In genomic region chr12:51907864-51908425, GRCh38 we compare ENCODE assay signal across 13 cellular contexts. TPM values are rescaled to one million over a fixed set of nuclear protein-coding genes. Genes with fewer than 3 reads are reported as not detected.
DNase-seq lines count a peak whose midpoint lies in the region; ATAC-seq and TF ChIP-seq lines count a peak whose summit lies in the region.
"Had no signal": no experiment of that assay in that cellular context is flagged by ENCODE, and none has a peak within 500 bp of the region (broad histone marks: within the 10 kb centered on the region; RNA-seq: fewer than 3 reads in every experiment).

No MANE protein-coding gene starts in this region.

- peak overlapping the region; percentile 80 to 95 for H3K9ac ChIP-seq in colonic mucosa (ENCODE audit: low read depth in 2 of 2, low read length in 2 of 2)
- H3K9ac ChIP-seq in skeletal muscle satellite cell (ENCODE audit: low read depth, low read length) = peak overlapping the region; percentile 83

- H3K9me3 ChIP-seq in colonic mucosa (no peaks in the 10 kb centered on the region), skeletal muscle satellite cell (replicated peaks; ENCODE audit: low read length) (no peaks in the 10 kb centered on the region)

- no peak for TF ChIP-seq CTCF in HFF-Myc (IDR thresholded peaks at IDR 0.05; ENCODE audit: low read depth, low read length, missing control alignments)
- no peak for TF ChIP-seq CTCF in colonic mucosa (IDR thresholded peaks at IDR 0.05)

- intact Hi-C loops in colonic mucosa (cut with DNase I) = no loop called here
- intact Hi-C loops in left colon (cut with DNase I, micrococcal nuclease) = no loop called here

- peak overlapping the region; percentile 83 for H3K4me2 ChIP-seq in skeletal muscle satellite cell (ENCODE audit: low read length)

- H3K27me3 ChIP-seq in colonic mucosa (no peaks in the 10 kb centered on the region), skeletal muscle satellite cell (ENCODE audit: control insufficient read depth, insufficient read depth, low read length) (peaks cover 3% of the 10 kb centered on the region)

- H3K4me3 ChIP-seq in HFF-Myc (replicated peaks; ENCODE audit: low read depth, low read length) (peak overlapping the region; percentile 39), colonic mucosa (peak overlapping the region; percentile 66), skeletal muscle satellite cell (ENCODE audit: low read length) (peak overlapping the region; percentile 75)

- H3K36me3 ChIP-seq in colonic mucosa = no peaks in the 10 kb centered on the region
- H3K36me3 ChIP-seq in skeletal muscle satellite cell (ENCODE audit: insufficient read depth, low read length) = no peaks in the 10 kb centered on the region

- H3K4me1 ChIP-seq in colonic mucosa (peaks cover 31% of the 10 kb centered on the region), skeletal muscle satellite cell (ENCODE audit: control insufficient read depth, insufficient read depth, low read length) (peaks cover 42% of the 10 kb centered on the region)

- peak; percentile 24 for ATAC-seq in left colon
- ATAC-seq in GM21786 (IDR thresholded peaks at IDR 0.05; ENCODE audit: unreplicated experiment) = no peak
- ATAC-seq in HG02798 (IDR thresholded peaks at IDR 0.05; ENCODE audit: poor library complexity, unreplicated experiment) = no peak

- H3K27ac ChIP-seq in colonic mucosa = peak overlapping the region; percentile 81

- DNase-seq in HFF-Myc (ENCODE audit: extremely low read depth, low read depth) (no peak), colonic mucosa (no peak), left colon (no peak), DMS79 (lab: John Stamatoyannopoulos, UW) (no peak), NCI-H2171 treated with DMSO at 0.1 percent for 48 hours (lab: John Stamatoyannopoulos, UW) (no peak)
- DNase-seq: activated CD4-positive, alpha-beta T cell treated with anti-CD3 and anti-CD28 coated beads, Interleukin-2, amount 50 U/mL, for 1 hour; DMS 273 treated with DMSO at 0.1 percent for 48 hours; NCI-H1092 treated with DMSO at 0.1 percent for 48 hours had no signal

RNA-seq across cellular contexts. Expression of gene ACVRL1, which starts 0.6 kb away (rescaled TPM):
- 100 to 1,000 TPM; 121 to 162 TPM for total RNA-seq in colonic mucosa
- 100 to 1,000 TPM; 188 to 214 TPM for total RNA-seq in left colon
- total RNA-seq in skeletal muscle satellite cell (2012; rRNA removed) = 18.8 and 26.4 TPM in 2 replicates

RNA-seq across cellular contexts. Expression of gene ANKRD33, which starts 20.0 kb away (rescaled TPM):
- not detected for total RNA-seq in colonic mucosa
- total RNA-seq in left colon = not detected
- 1.0 and 1.5 TPM in 2 replicates for total RNA-seq in skeletal muscle satellite cell (2012; rRNA removed)
- total RNA-seq: H4, subcutaneous adipose tissue had no signal

RNA-seq across cellular contexts. Expression of gene ACVR1B, which starts 43.6 kb away (rescaled TPM):
- total RNA-seq in colonic mucosa = 10 to 100 TPM; 56.0 to 63.0 TPM
- total RNA-seq in left colon = 10 to 100 TPM; 67.6 to 84.7 TPM
- total RNA-seq in skeletal muscle satellite cell (2012; rRNA removed) = 8.3 and 8.4 TPM in 2 replicates

RNA-seq across cellular contexts. Expression of gene FIGNL2, which starts 59.4 kb away (rescaled TPM):
- total RNA-seq in colonic mucosa (under 1 TPM; 0.30 to 0.35 TPM), left colon (under 1 TPM; 0.24 to 0.36 TPM)
- total RNA-seq in skeletal muscle satellite cell (2012; rRNA removed) = not detected in 2 replicates
- total RNA-seq: H4 had no signal
